In genomic region chr10:66215005-66215404, GRCh38 we compare ENCODE assay signal across 15 cellular contexts.
DNase-seq lines count a peak whose midpoint lies in the region; ATAC-seq and TF ChIP-seq lines count a peak whose summit lies in the region.
"Had no signal": no experiment of that assay in that cellular context is flagged by ENCODE, and none has a peak within 500 bp of the region (broad histone marks: within the 10 kb centered on the region; RNA-seq: fewer than 3 reads in every experiment).

No MANE protein-coding gene starts in this region.

- no peaks in the 10 kb centered on the region for H3K4me1 Mint-ChIP-seq in MCF 10A (ENCODE audit: insufficient read depth, unreplicated experiment)
- H3K4me1 Mint-ChIP-seq in endothelial cell (ENCODE audit: unreplicated experiment) = no peaks in the 10 kb centered on the region
- H3K4me1 Mint-ChIP-seq in natural killer cell = no peaks in the 10 kb centered on the region

- no peaks in the 10 kb centered on the region for H3K9me3 ChIP-seq in breast epithelium

- CTCF ChIA-PET in MCF 10A (lab: Yijun Ruan, JAX) = interaction anchor here (0.7 to 1.0 kb wide), 3 partner anchors 292 to 1224 kb away, joined by 3 read pairs; no protein-coding TSS in a partner anchor

- POLR2A ChIA-PET in MCF 10A (lab: Yijun Ruan, JAX) = no interaction called here

- TF ChIP-seq CTCF in MCF 10A (IDR thresholded peaks at IDR 0.05; ENCODE audit: unreplicated experiment) = no peak
- TF ChIP-seq CTCF in breast epithelium (IDR thresholded peaks at IDR 0.05) = no peak
- TF ChIP-seq CTCF in endothelial cell (IDR thresholded peaks at IDR 0.05; ENCODE audit: unreplicated experiment) = peak; percentile 21
- no peak for TF ChIP-seq CTCF in natural killer cell (IDR thresholded peaks at IDR 0.05)

- ATAC-seq in activated naive CD4-positive, alpha-beta T cell treated with anti-CD3 and anti-CD28 coated beads, Interleukin-2, amount 50 U/mL, for 72 hours = no peak
- ATAC-seq in natural killer cell = no peak

- no peaks in the 10 kb centered on the region for H3K27me3 Mint-ChIP-seq in MCF 10A (ENCODE audit: insufficient read depth, unreplicated experiment)
- no peaks in the 10 kb centered on the region for H3K27me3 Mint-ChIP-seq in endothelial cell (ENCODE audit: unreplicated experiment)
- no peaks in the 10 kb centered on the region for H3K27me3 Mint-ChIP-seq in natural killer cell (ENCODE audit: low read depth in 2 of 2)
- H3K27me3 Mint-ChIP-seq: activated CD4-positive, alpha-beta memory T cell treated with anti-CD3 and anti-CD28 coated beads for 36 hours had no signal

- H3K27ac ChIP-seq in breast epithelium = no peak overlapping the region

- H3K27ac Mint-ChIP-seq in MCF 10A (ENCODE audit: low read depth, unreplicated experiment) (no peak overlapping the region), endothelial cell (ENCODE audit: unreplicated experiment) (no peak overlapping the region), natural killer cell (no peak overlapping the region)
- no peak overlapping the region for H3K27ac Mint-ChIP-seq in activated naive CD4-positive, alpha-beta T cell treated with anti-CD3 and anti-CD28 coated beads, Interleukin-2, amount 50 U/mL, for 72 hours
- H3K27ac Mint-ChIP-seq: activated CD4-positive, alpha-beta memory T cell treated with anti-CD3 and anti-CD28 coated beads for 36 hours had no signal

- no peak for TF ChIP-seq POLR2A in breast epithelium (IDR thresholded peaks at IDR 0.05)

- no peaks in the 10 kb centered on the region for H3K36me3 Mint-ChIP-seq in MCF 10A (ENCODE audit: insufficient read depth, unreplicated experiment)
- H3K36me3 Mint-ChIP-seq in endothelial cell (ENCODE audit: low read depth, unreplicated experiment) = no peaks in the 10 kb centered on the region
- H3K36me3 Mint-ChIP-seq in activated naive CD4-positive, alpha-beta T cell treated with anti-CD3 and anti-CD28 coated beads, Interleukin-2, amount 50 U/mL, for 72 hours = peaks cover 5 to 7% of the 10 kb centered on the region in 2 donors
- peaks cover 7% of the 10 kb centered on the region for H3K36me3 Mint-ChIP-seq in natural killer cell
- H3K36me3 Mint-ChIP-seq: activated CD4-positive, alpha-beta memory T cell treated with anti-CD3 and anti-CD28 coated beads for 36 hours had no signal

- no peak overlapping the region for H3K4me3 ChIP-seq in breast epithelium

- no peaks in the 10 kb centered on the region for H3K9me3 Mint-ChIP-seq in MCF 10A (ENCODE audit: unreplicated experiment)
- H3K9me3 Mint-ChIP-seq in endothelial cell (ENCODE audit: unreplicated experiment) = no peaks in the 10 kb centered on the region
- peaks cover 6% of the 10 kb centered on the region in 2 donors for H3K9me3 Mint-ChIP-seq in activated naive CD4-positive, alpha-beta T cell treated with anti-CD3 and anti-CD28 coated beads, Interleukin-2, amount 50 U/mL, for 72 hours
- H3K9me3 Mint-ChIP-seq in natural killer cell = peaks cover 6 to 16% of the 10 kb centered on the region in 2 donors

- intact Hi-C loops in MCF 10A (cut with micrococcal nuclease) (no loop called here), breast epithelium (cut with DNase I; ENCODE audit: low total_unique reads) (loop anchor here (5.0 kb wide), 1 partner anchor 112 kb away; no protein-coding TSS in a partner anchor), natural killer cell (cut with micrococcal nuclease) (no loop called here)

- BruUV-seq in MCF 10A (replicated peaks; lab: Mats Ljungman, UMichigan) = no TSS peak

- H3K36me3 ChIP-seq in breast epithelium = no peaks in the 10 kb centered on the region

- H3K4me1 ChIP-seq in breast epithelium = no peaks in the 10 kb centered on the region

- H3K27me3 ChIP-seq in breast epithelium = no peaks in the 10 kb centered on the region

- DNase-seq in MCF 10A (ENCODE audit: unreplicated experiment) = peak; percentile 2
- DNase-seq in breast epithelium (ENCODE audit: low spot score in 2 of 2) = no peak
- peak; percentile 5 for DNase-seq in LHCN-M2 (ENCODE audit: low read depth)
- no peak for DNase-seq in endothelial cell (ENCODE audit: low spot score)
- no peak for DNase-seq in HK-2 (ENCODE audit: unreplicated experiment)
- no peak for DNase-seq in activated naive CD4-positive, alpha-beta T cell treated with anti-CD3 and anti-CD28 coated beads, Interleukin-2, amount 50 U/mL, for 72 hours (ENCODE audit: low spot score in 2 of 2)
- DNase-seq in AG20443 (ENCODE audit: low spot score) = no peak
- no peak for DNase-seq in natural killer cell
- DNase-seq: activated CD4-positive, alpha-beta memory T cell treated with anti-CD3 and anti-CD28 coated beads for 36 hours; activated naive CD4-positive, alpha-beta T cell; C1 segment of cervical spinal cord; NCI-H187 treated with DMSO at 0.1 percent for 48 hours; stimulated activated CD4-positive, alpha-beta T cell treated with anti-CD3 and anti-CD28 coated beads, Interleukin-4, amount 100 ng/mL, for 1 hour; stimulated activated naive CD4-positive, alpha-beta T cell treated with Interleukin-2 at 50 U/mL for 16 hours; T-helper 1 cell had no signal

- H3K4me3 Mint-ChIP-seq in MCF 10A (ENCODE audit: unreplicated experiment) = no peak overlapping the region
- no peak overlapping the region for H3K4me3 Mint-ChIP-seq in endothelial cell (ENCODE audit: unreplicated experiment)
- no peak overlapping the region for H3K4me3 Mint-ChIP-seq in natural killer cell
- H3K4me3 Mint-ChIP-seq: activated CD4-positive, alpha-beta memory T cell treated with anti-CD3 and anti-CD28 coated beads for 36 hours had no signal

Comparison
In these comparisons a context has a peak if more than half of its experiments do, and no peak if none do; other contexts are left out.
1. DNase-seq: peak in MCF 10A (single experiment) and LHCN-M2 (single experiment); none in breast epithelium (0 of 2), endothelial cell (single experiment), HK-2 (single experiment), activated naive CD4-positive, alpha-beta T cell treated with anti-CD3 and anti-CD28 coated beads, Interleukin-2, amount 50 U/mL, for 72 hours (0 of 2), AG20443 (single experiment) and natural killer cell (single experiment).